In genomic region chr10:113027230-113027573, GRCh38 we compare ENCODE assay signal across 2 cellular contexts.
TF ChIP-seq lines count a peak whose summit lies in the region.

No MANE protein-coding gene starts in this region.

TF ChIP-seq in SK-N-SH, 30 proteins besides CTCF, POLR2A, EP300 and RAD21 (continued from another document):
- TF ChIP-seq FOXJ3 (CRISPR knock-in tag; IDR thresholded peaks at IDR 0.05) (no peak), TCF12 (IDR thresholded peaks at IDR 0.05) (no peak), ELF1 (IDR thresholded peaks at IDR 0.05) (no peak), MXI1 (IDR thresholded peaks at IDR 0.05; ENCODE audit: low read depth, low read length) (no peak), ZBTB33 (IDR thresholded peaks at IDR 0.05; ENCODE audit: borderline replicate concordance, low read depth) (no peak)

TF ChIP-seq in SK-N-SH treated with all-trans-retinoic acid at 6 μM for 48 hours, 23 proteins besides CTCF, POLR2A, EP300 and RAD21 (continued from another document):
- TF ChIP-seq TSHZ2 (CRISPR knock-in tag; IDR thresholded peaks at IDR 0.05) (no peak), ZFP3 (CRISPR knock-in tag; IDR thresholded peaks at IDR 0.05) (no peak), TOX (CRISPR knock-in tag; IDR thresholded peaks at IDR 0.05; ENCODE audit: borderline replicate concordance) (no peak), CSRNP3 (CRISPR knock-in tag; IDR thresholded peaks at IDR 0.05) (no peak), PPARA (CRISPR knock-in tag; IDR thresholded peaks at IDR 0.05; ENCODE audit: borderline replicate concordance) (no peak), ARNTL (CRISPR knock-in tag; IDR thresholded peaks at IDR 0.05; ENCODE audit: borderline replicate concordance, low read depth) (no peak), GLIS3 (CRISPR knock-in tag; IDR thresholded peaks at IDR 0.05) (no peak)
